Comparison of ENCODE assay signal across 8 cellular contexts in genomic region chr21:42513151-42513984, GRCh38. TPM values are rescaled to one million over a fixed set of nuclear protein-coding genes. Genes with fewer than 3 reads are reported as not detected.
A peak's percentile ranks its signal among the peaks of the same experiment; 100 is the strongest.
DNase-seq lines count a peak whose midpoint lies in the region; ATAC-seq and TF ChIP-seq lines count a peak whose summit lies in the region.

Gene SLC37A1, plus strand, starts transcription at chr21:42513852. Its CDS starts 4,603 bp downstream, at chr21:42518455.

- H3K27ac ChIP-seq in lung (ENCODE audit: low read depth in 1 of 2, low read length in 1 of 2) (peak within 1 kb of the TSS; percentile 28 to 94), stomach smooth muscle (ENCODE audit: low read length) (peak within 1 kb of the TSS; percentile 49)

- peak; percentile 30 for DNase-seq in NCI-H82 (lab: John Stamatoyannopoulos, UW)
- DNase-seq in NCI-H82 treated with DMSO at 0.1 percent for 48 hours (lab: John Stamatoyannopoulos, UW; ENCODE audit: unreplicated experiment): no peak
- peak; percentile 28 for DNase-seq in T-helper 9 cell
- DNase-seq in lung (ENCODE audit: low spot score): no peak
- no peak for DNase-seq in NCI-H1694 treated with DMSO at 0.1 percent for 48 hours (lab: John Stamatoyannopoulos, UW)

- peak within 1 kb of the TSS; percentile 84 for H3K4me3 Mint-ChIP-seq in dendritic cell treated with granulocyte-macrophage colony-stimulating factor and Interleukin-4, amounts not matched to agents 40 ng/mL and 50 ng/mL, for 4 days

- H3K4me3 ChIP-seq in lung: peak within 1 kb of the TSS; percentile 74
- peak within 1 kb of the TSS; percentile 64 to 82 for H3K4me3 ChIP-seq in stomach smooth muscle (ENCODE audit: low read length in 2 of 2)

- H3K9ac ChIP-seq in stomach smooth muscle (ENCODE audit: low read length in 2 of 2): peak within 1 kb of the TSS; percentile 66 to 68

- peaks cover 6 to 7% of the 10 kb centered on the region in 2 donors for H3K4me1 ChIP-seq in lung (ENCODE audit: control insufficient read depth in 2 of 2, insufficient read depth in 2 of 2, low read length in 2 of 2)
- H3K4me1 ChIP-seq in stomach smooth muscle (ENCODE audit: control insufficient read depth, insufficient read depth, low read length): peaks cover 10% of the 10 kb centered on the region

- 10 to 19% methylated on average over 45 to 88 of the region's 88 CpGs for WGBS in lung, 2 donors

- H3K27me3 Mint-ChIP-seq in dendritic cell treated with granulocyte-macrophage colony-stimulating factor and Interleukin-4, amounts not matched to agents 40 ng/mL and 50 ng/mL, for 4 days: peaks cover 12% of the 10 kb centered on the region

- H3K27ac Mint-ChIP-seq in dendritic cell treated with granulocyte-macrophage colony-stimulating factor and Interleukin-4, amounts not matched to agents 40 ng/mL and 50 ng/mL, for 4 days: peak within 1 kb of the TSS; percentile 77

- H3K36me3 ChIP-seq in lung (ENCODE audit: control insufficient read depth in 2 of 2, insufficient read depth in 2 of 2, low read length in 2 of 2) (peaks cover 0 to 1% of the 10 kb centered on the region in 2 donors), stomach smooth muscle (ENCODE audit: control insufficient read depth in 2 of 2, insufficient read depth in 2 of 2, low read length in 2 of 2) (peaks cover 0 to 1% of the 10 kb centered on the region in 2 donors)

- ATAC-seq in HG02885 (IDR thresholded peaks at IDR 0.05; ENCODE audit: poor library complexity, unreplicated experiment): peak; percentile 61
- ATAC-seq in lung (ENCODE audit: insufficient read depth, low FRiP score): peak; percentile 14

- no peak for TF ChIP-seq CTCF in lung (IDR thresholded peaks at IDR 0.05; ENCODE audit: control extremely low read depth, extremely low read depth)

- H3K27me3 ChIP-seq in lung (ENCODE audit: control insufficient read depth, insufficient read depth) (no peaks in the 10 kb centered on the region), stomach smooth muscle (ENCODE audit: control insufficient read depth in 1 of 2, insufficient read depth in 2 of 2, low read length in 2 of 2) (no peaks in the 10 kb centered on the region)

- no peaks in the 10 kb centered on the region for H3K9me3 ChIP-seq in lung (ENCODE audit: control insufficient read depth in 2 of 2, insufficient read depth in 1 of 2, low read length in 1 of 2)
- H3K9me3 ChIP-seq in stomach smooth muscle (ENCODE audit: control insufficient read depth in 2 of 2, low read length in 2 of 2): no peaks in the 10 kb centered on the region

- intact Hi-C loops in dendritic cell treated with granulocyte-macrophage colony-stimulating factor and Interleukin-4, amounts not matched to agents 40 ng/mL and 50 ng/mL, for 4 days (cut with micrococcal nuclease): loop anchor here (5.0 kb wide), 1 partner anchor 46 kb away; no protein-coding TSS in a partner anchor

- peaks cover 22% of the 10 kb centered on the region for H3K36me3 Mint-ChIP-seq in dendritic cell treated with granulocyte-macrophage colony-stimulating factor and Interleukin-4, amounts not matched to agents 40 ng/mL and 50 ng/mL, for 4 days (ENCODE audit: low read depth)

- H3K9me3 Mint-ChIP-seq in dendritic cell treated with granulocyte-macrophage colony-stimulating factor and Interleukin-4, amounts not matched to agents 40 ng/mL and 50 ng/mL, for 4 days: no peaks in the 10 kb centered on the region

- H3K4me1 Mint-ChIP-seq in dendritic cell treated with granulocyte-macrophage colony-stimulating factor and Interleukin-4, amounts not matched to agents 40 ng/mL and 50 ng/mL, for 4 days (ENCODE audit: low read depth): peaks cover 16% of the 10 kb centered on the region

RNA-seq across cellular contexts. Expression of gene SLC37A1, which starts in this region (rescaled TPM):
- total RNA-seq in lung: 10 to 100 TPM; 25.5 to 29.5 TPM
- polyA plus RNA-seq in lung: 10 to 100 TPM; 13.3 to 13.6 TPM

Comparison
In these comparisons a context has a peak if more than half of its experiments do, and no peak if none do; other contexts are left out.
1. DNase-seq: peak in NCI-H82 (single experiment) and T-helper 9 cell (single experiment); none in NCI-H82 treated with DMSO at 0.1 percent for 48 hours (single experiment), lung (single experiment) and NCI-H1694 treated with DMSO at 0.1 percent for 48 hours (single experiment).